14 cellular contexts compared by ENCODE assay signal in the genomic region with DNA sequence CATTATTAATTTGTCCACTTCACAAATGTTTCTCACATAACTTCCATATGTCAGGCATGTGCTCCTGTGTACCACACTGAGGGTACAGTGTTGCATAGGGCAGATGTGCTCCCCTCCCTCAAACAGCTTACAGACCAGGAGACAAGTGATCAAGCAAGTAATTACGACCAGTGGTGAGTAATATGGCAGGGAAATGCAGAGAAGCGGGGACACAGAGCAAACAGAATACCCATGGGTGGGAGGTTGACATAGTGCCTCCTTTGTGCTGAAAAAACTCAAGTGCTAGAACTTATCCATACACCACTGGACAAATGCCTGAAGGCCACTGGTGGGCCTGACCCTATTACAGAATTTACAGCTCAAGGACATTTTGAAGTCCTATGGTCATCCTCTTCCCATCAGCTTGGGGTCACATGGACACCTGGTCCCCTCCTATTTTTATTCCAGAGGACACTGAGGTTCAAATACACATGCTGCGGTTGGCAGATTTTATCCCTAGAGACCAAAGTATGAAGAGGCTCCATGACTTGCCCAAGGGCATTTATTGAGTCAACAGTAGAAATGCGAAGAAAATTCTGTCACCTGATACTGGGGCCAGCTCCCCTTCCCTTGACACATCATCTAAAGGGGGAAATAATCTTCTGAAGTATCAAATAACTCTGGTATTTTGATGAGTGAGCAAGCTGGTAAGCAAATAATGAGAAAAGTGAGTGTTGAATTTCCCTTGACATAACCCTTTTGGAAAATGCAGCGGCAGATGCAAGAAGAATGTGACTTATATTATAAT.
DNase-seq lines count a peak whose midpoint lies in the region; ATAC-seq and TF ChIP-seq lines count a peak whose summit lies in the region.
"Had no signal": no experiment of that assay in that cellular context is flagged by ENCODE, and none has a peak within 500 bp of the region (broad histone marks: within the 10 kb centered on the region; RNA-seq: fewer than 3 reads in every experiment).

No MANE protein-coding gene starts in this region.

- no peaks in the 10 kb centered on the region for H3K36me3 ChIP-seq in esophagus (ENCODE audit: control insufficient read depth in 2 of 2, insufficient read depth in 2 of 2, low read length in 1 of 2)
- no peaks in the 10 kb centered on the region for H3K36me3 ChIP-seq in transverse colon
- H3K36me3 ChIP-seq: upper lobe of left lung had no signal

- WGBS in esophagus, 2 donors, result 73 to 79% methylated on average over 5 of the region's 5 CpGs
- WGBS in transverse colon (ENCODE audit: low coverage in 1 of 2), 2 donors, result 77 to 79% methylated on average over 4 to 5 of the region's 5 CpGs

- in situ Hi-C loops in transverse colon (cut with MboI; ENCODE audit: low pct_ligation_motif_present in 1 of 4, low pct_unique_long_range_greater_than_20kb in 1 of 4, low sequenced_read_pairs in 3 of 4), result no loop called here

- H3K9me3 ChIP-seq in esophagus (ENCODE audit: control insufficient read depth in 2 of 2, insufficient read depth in 1 of 2, low read depth in 1 of 2, low read length in 1 of 2), result peaks cover 0 to 3% of the 10 kb centered on the region in 2 donors
- no peaks in the 10 kb centered on the region for H3K9me3 ChIP-seq in transverse colon
- H3K9me3 ChIP-seq: upper lobe of left lung had no signal

- H3K4me1 ChIP-seq in esophagus (ENCODE audit: control insufficient read depth in 2 of 2, insufficient read depth in 2 of 2, low read length in 1 of 2) (peaks cover 0 to 2% of the 10 kb centered on the region in 2 donors), transverse colon (peaks cover 0 to 83% (median 26%) of the 10 kb centered on the region in 4 donors)
- H3K4me1 ChIP-seq: upper lobe of left lung had no signal

- peak; percentile 79 for DNase-seq in NCI-H510A treated with DMSO at 0.1 percent for 48 hours (lab: John Stamatoyannopoulos, UW)
- DNase-seq in NCI-H510A (lab: John Stamatoyannopoulos, UW), result no peak
- DNase-seq in NCI-H748 (lab: John Stamatoyannopoulos, UW; ENCODE audit: unreplicated experiment), result peak; percentile 77
- DNase-seq in transverse colon, result no peak
- DNase-seq: activated CD4-positive, alpha-beta T cell treated with anti-CD3 and anti-CD28 coated beads, Interleukin-2, amount 50 U/mL, for 48 hours; activated naive CD4-positive, alpha-beta T cell; immature natural killer cell; naive thymus-derived CD4-positive, alpha-beta T cell; T-helper 1 cell had no signal

- TF ChIP-seq EP300 in transverse colon (IDR thresholded peaks at IDR 0.05; ENCODE audit: low read depth), result no peak

- ATAC-seq in GM19463 (IDR thresholded peaks at IDR 0.05; ENCODE audit: unreplicated experiment) (no peak), HG03521 (IDR thresholded peaks at IDR 0.05; ENCODE audit: unreplicated experiment) (no peak), HG02588 (IDR thresholded peaks at IDR 0.05; ENCODE audit: unreplicated experiment) (no peak)
- ATAC-seq: naive thymus-derived CD4-positive, alpha-beta T cell had no signal

- TF ChIP-seq POLR2A in transverse colon (IDR thresholded peaks at IDR 0.05), result no peak

- H3K4me3 ChIP-seq in esophagus (ENCODE audit: low read depth in 1 of 2, low read length in 2 of 2) (no peak overlapping the region), transverse colon (no peak overlapping the region)
- H3K4me3 ChIP-seq: upper lobe of left lung had no signal

- intact Hi-C loops in transverse colon (cut with DNase I; ENCODE audit: low total_unique reads), result no loop called here

- H3K27me3 ChIP-seq in esophagus (ENCODE audit: control insufficient read depth in 1 of 2, insufficient read depth in 2 of 2, low read length in 2 of 2), result no peaks in the 10 kb centered on the region
- no peaks in the 10 kb centered on the region for H3K27me3 ChIP-seq in transverse colon
- H3K27me3 ChIP-seq: upper lobe of left lung had no signal

- TF ChIP-seq CTCF in transverse colon (IDR thresholded peaks at IDR 0.05), result no peak

- H3K27ac ChIP-seq in esophagus (ENCODE audit: low read depth in 2 of 2, low read length in 1 of 2), result peak overlapping the region; percentile 62 to 69
- H3K27ac ChIP-seq in transverse colon, result peak overlapping the region; percentile 76 to 84 (median 82)
- H3K27ac ChIP-seq: upper lobe of left lung had no signal

Comparison
In these comparisons a context has a peak if more than half of its experiments do, and no peak if none do; other contexts are left out.
1. DNase-seq: peak in NCI-H510A treated with DMSO at 0.1 percent for 48 hours (single experiment) and NCI-H748 (single experiment); none in NCI-H510A (single experiment) and transverse colon (single experiment).